8 cellular contexts compared by ENCODE assay signal in genomic region chr2:24920813-24921441, GRCh38. TPM values are rescaled to one million over a fixed set of nuclear protein-coding genes. Genes with fewer than 3 reads are reported as not detected.
DNase-seq lines count a peak whose midpoint lies in the region; ATAC-seq and TF ChIP-seq lines count a peak whose summit lies in the region.

No MANE protein-coding gene starts in this region.

- peak overlapping the region; percentile 79 for H3K4me3 Mint-ChIP-seq in CD8-positive, alpha-beta T cell

- BruUV-seq in HCT116 (replicated peaks; lab: Mats Ljungman, UMichigan): TSS peak; percentile 71

- peaks cover 5% of the 10 kb centered on the region for H3K36me3 Mint-ChIP-seq in CD8-positive, alpha-beta T cell

- TF ChIP-seq POLR2A in HCT116 (IDR thresholded peaks at IDR 0.05; ENCODE audit: borderline replicate concordance, extremely low read depth, insufficient read depth, insufficient read length) (no peak), esophagus squamous epithelium (IDR thresholded peaks at IDR 0.05) (no peak), prostate gland (IDR thresholded peaks at IDR 0.05) (no peak)

- POLR2A ChIA-PET in CD8-positive, alpha-beta T cell (lab: Charles Lee): no interaction called here
- POLR2A ChIA-PET in HCT116 (lab: Charles Lee): interaction anchor here (0.7 kb wide), 1 partner anchor 10 kb away, joined by 3 read pairs; no protein-coding TSS in a partner anchor

- H3K4me2 ChIP-seq in HCT116 (ENCODE audit: low read length): peak overlapping the region; percentile 89

- H3K4me1 Mint-ChIP-seq in CD8-positive, alpha-beta T cell (ENCODE audit: low read depth): peaks cover 31% of the 10 kb centered on the region

- intact Hi-C loops in CD8-positive, alpha-beta T cell (cut with DNase I, micrococcal nuclease): loop anchor here (1.0 to 5.0 kb wide), 6 partner anchors 50 to 128 kb away; partner anchors contain the start of genes CENPO (in 2 of the 2), DNAJC27 (in 2 of the 2), EFR3B (in 2 of the 2) and PTRHD1 (in 2 of the 2)
- intact Hi-C loops in HCT116 (cut with micrococcal nuclease): loop anchor here (1.0 kb wide), 1 partner anchor 511 kb away; no protein-coding TSS in a partner anchor
- intact Hi-C loops in esophagus squamous epithelium (cut with DNase I): no loop called here
- intact Hi-C loops in prostate gland (cut with DNase I): no loop called here

- CTCF ChIA-PET in CD8-positive, alpha-beta T cell (lab: Charles Lee): no interaction called here
- CTCF ChIA-PET in HCT116 (lab: Charles Lee): no interaction called here

- H2AFZ ChIP-seq in HCT116 (ENCODE audit: low read depth, low read length, poor library complexity, severe bottlenecking): peak overlapping the region; percentile 55

- peak overlapping the region; percentile 54 for H3K9ac ChIP-seq in HCT116 (ENCODE audit: low read length)

- H3K4me3 ChIP-seq in CD8-positive, alpha-beta T cell (ENCODE audit: low read depth, low read length): peak overlapping the region; percentile 30
- H3K4me3 ChIP-seq in HCT116 (replicated peaks in 1 of 2; ENCODE audit: low read depth in 1 of 2, low read length in 2 of 2): peak overlapping the region; percentile 61 to 66
- H3K4me3 ChIP-seq in esophagus squamous epithelium: peak overlapping the region; percentile 53 to 89 (median 66)
- peak overlapping the region; percentile 57 to 59 for H3K4me3 ChIP-seq in prostate gland

- peak overlapping the region; percentile 34 for H3K27ac Mint-ChIP-seq in CD8-positive, alpha-beta T cell

- H3K27ac ChIP-seq in CD8-positive, alpha-beta T cell (ENCODE audit: low read depth, low read length): no peak overlapping the region
- peak overlapping the region; percentile 54 for H3K27ac ChIP-seq in HCT116 (ENCODE audit: low read depth, low read length)
- peak overlapping the region; percentile 65 to 91 (median 81) for H3K27ac ChIP-seq in esophagus squamous epithelium
- peak overlapping the region; percentile 54 to 72 for H3K27ac ChIP-seq in prostate gland

- H3K9me3 ChIP-seq in CD8-positive, alpha-beta T cell (ENCODE audit: low read length): no peaks in the 10 kb centered on the region
- no peaks in the 10 kb centered on the region for H3K9me3 ChIP-seq in HCT116 (ENCODE audit: control insufficient read depth in 1 of 2, insufficient read depth in 1 of 2, low read depth in 1 of 2, low read length in 2 of 2)
- no peaks in the 10 kb centered on the region for H3K9me3 ChIP-seq in esophagus squamous epithelium
- no peaks in the 10 kb centered on the region for H3K9me3 ChIP-seq in prostate gland

- H3K4me1 ChIP-seq in CD8-positive, alpha-beta T cell (ENCODE audit: insufficient read depth, low read length): peaks cover 35% of the 10 kb centered on the region
- H3K4me1 ChIP-seq in HCT116 (ENCODE audit: control insufficient read depth in 1 of 2, insufficient read depth in 2 of 2, low read length in 2 of 2) (peaks cover 5 to 20% of the 10 kb centered on the region in 2 experiments; a peak in 3 of 4 replicates), esophagus squamous epithelium (peaks cover 11 to 48% (median 22%) of the 10 kb centered on the region in 3 donors), prostate gland (replicated peaks) (no peaks in the 10 kb centered on the region)

- 22 to 48% methylated on average over 9 to 13 of the region's 13 CpGs for WGBS in esophagus squamous epithelium, 2 donors
- 38% methylated on average over 13 of the region's 13 CpGs for WGBS in prostate gland

- peaks cover 36% of the 10 kb centered on the region for H3K79me2 ChIP-seq in HCT116 (ENCODE audit: insufficient read depth, low read length)

- H4K20me1 ChIP-seq in HCT116 (ENCODE audit: insufficient read depth): no peaks in the 10 kb centered on the region

- H3K27me3 Mint-ChIP-seq in CD8-positive, alpha-beta T cell (ENCODE audit: low read depth): no peaks in the 10 kb centered on the region

- TF ChIP-seq CTCF in CD8-positive, alpha-beta T cell (IDR thresholded peaks at IDR 0.05): no peak
- TF ChIP-seq CTCF in HCT116 (IDR thresholded peaks at IDR 0.05 in 2 of 3, conservative IDR thresholded peaks at IDR 0.05 in 1 of 3; ENCODE audit: borderline replicate concordance in 1 of 3, insufficient read depth in 1 of 3, low read depth in 2 of 3, low read length in 2 of 3): peak; percentile 44 to 69 (median 64); a peak in 5 of 6 replicates
- TF ChIP-seq CTCF in esophagus squamous epithelium (IDR thresholded peaks at IDR 0.05): peak in 1 of 6 experiments; percentile 3
- TF ChIP-seq CTCF in prostate gland (IDR thresholded peaks at IDR 0.05): no peak

- RAD21 ChIA-PET in HCT116 (lab: Charles Lee; ENCODE audit: low non-redundant PET in 1 of 2, low total read pairs in 2 of 2, uncharacterized antibody in 2 of 2, unreplicated experiment in 2 of 2): no interaction called here

- DNase-seq in CD8-positive, alpha-beta T cell: no peak
- DNase-seq in HCT116 (ENCODE audit: low read depth, low spot score) (no peak), SW480 (ENCODE audit: low spot score) (peak; percentile 62), esophagus squamous epithelium (lab: John Stamatoyannopoulos, UW) (no peak), prostate gland (ENCODE audit: low spot score) (no peak)

- no peaks in the 10 kb centered on the region for H3K36me3 ChIP-seq in CD8-positive, alpha-beta T cell (ENCODE audit: insufficient read depth, low read length)
- H3K36me3 ChIP-seq in HCT116 (ENCODE audit: control insufficient read depth in 1 of 2, insufficient read depth in 2 of 2, low read length in 2 of 2) (no peaks in the 10 kb centered on the region; a peak in 1 of 4 replicates), esophagus squamous epithelium (peaks cover 0 to 7% (median 0%) of the 10 kb centered on the region in 3 donors), prostate gland (no peaks in the 10 kb centered on the region)

- no peaks in the 10 kb centered on the region for H3K27me3 ChIP-seq in CD8-positive, alpha-beta T cell (ENCODE audit: insufficient read depth, low read length)
- H3K27me3 ChIP-seq in HCT116 (ENCODE audit: insufficient read depth, low read length) (no peaks in the 10 kb centered on the region), esophagus squamous epithelium (no peaks in the 10 kb centered on the region), prostate gland (replicated peaks; ENCODE audit: insufficient read depth) (no peaks in the 10 kb centered on the region)

- ATAC-seq in CD8-positive, alpha-beta T cell: no peak
- ATAC-seq in HCT116 (peak; percentile 64), HG02763 (IDR thresholded peaks at IDR 0.05; ENCODE audit: unreplicated experiment) (no peak), HG03108 (IDR thresholded peaks at IDR 0.05; ENCODE audit: unreplicated experiment) (no peak), GM21390 (IDR thresholded peaks at IDR 0.05; ENCODE audit: unreplicated experiment) (no peak)

- no peaks in the 10 kb centered on the region for H3K9me2 ChIP-seq in HCT116 (ENCODE audit: insufficient read depth)

- no peaks in the 10 kb centered on the region for H3K9me3 Mint-ChIP-seq in CD8-positive, alpha-beta T cell

- TF ChIP-seq RAD21 in HCT116 (IDR thresholded peaks at IDR 0.05; ENCODE audit: low read depth): no peak; the same call in 1 of the 2 replicates

TF ChIP-seq in HCT116, 20 proteins besides CTCF, POLR2A, EP300 and RAD21:
- TF ChIP-seq CEBPB (IDR thresholded peaks at IDR 0.05; ENCODE audit: low read depth) (no peak), JUND (IDR thresholded peaks at IDR 0.05) (no peak), SRF (IDR thresholded peaks at IDR 0.05; ENCODE audit: low read depth) (no peak), ZFX (IDR thresholded peaks at IDR 0.05) (no peak)

RNA-seq across cellular contexts. Expression of gene ADCY3, which starts 0.9 kb away (rescaled TPM):
- 10 to 100 TPM; 15.6 to 23.3 TPM for total RNA-seq in CD8-positive, alpha-beta T cell
- total RNA-seq in HCT116 (2021; ENCODE audit: unreplicated experiment): 71.1 TPM
- polyA plus RNA-seq in HCT116 (2012): 58.2 and 63.5 TPM in 2 replicates
- total RNA-seq in esophagus squamous epithelium: 10 to 100 TPM; 14.8 to 48.3 (median 34.3) TPM
- 10 to 100 TPM; 20.8 to 44.3 TPM for total RNA-seq in prostate gland

RNA-seq across cellular contexts. Expression of gene DNAJC27, which starts 50.8 kb away (rescaled TPM):
- 10 to 100 TPM; 18.9 to 19.1 TPM for total RNA-seq in CD8-positive, alpha-beta T cell
- total RNA-seq in HCT116 (2021; ENCODE audit: unreplicated experiment) (4.6 TPM), esophagus squamous epithelium (1 to 10 TPM; 2.1 to 4.6 (median 4.2) TPM), prostate gland (1 to 10 TPM; 3.0 to 9.2 TPM)
- 0.95 and 1.1 TPM in 2 replicates for polyA plus RNA-seq in HCT116 (2012)

Comparison
In these comparisons a context has a peak if more than half of its experiments do, and no peak if none do; other contexts are left out.
1. CTCF ChIP-seq: peak in HCT116 (3 of 3); none in CD8-positive, alpha-beta T cell (single experiment) and prostate gland (0 of 4).
2. intact Hi-C loops: an anchor here in CD8-positive, alpha-beta T cell (1.0 to 5.0 kb wide) and HCT116 (1.0 kb wide); none called in esophagus squamous epithelium and prostate gland.
3. Peak in every context shown above with its lines, with median percentiles within 50 percentile points of each other: H3K4me3 ChIP-seq.